ENCODE assay signal across 27 cellular contexts in genomic region chr4:140361099-140361498, GRCh38.
"Had no signal": no experiment of that assay in that cellular context is flagged by ENCODE, and none has a peak within 500 bp of the region (broad histone marks: within the 10 kb centered on the region; RNA-seq: fewer than 3 reads in every experiment).

No MANE protein-coding gene starts in this region.

- H3K27me3 ChIP-seq: stomach, testis, thyroid gland, transverse colon, upper lobe of left lung, upper lobe of right lung, uterus, vagina had no signal

- H3K27ac ChIP-seq: stomach, suprapubic skin, testis, thoracic aorta, thyroid gland, tibial artery, tibial nerve, transverse colon, upper lobe of left lung, upper lobe of right lung, uterus, vagina had no signal

- H3K4me1 ChIP-seq: testis, thyroid gland, tibial artery, tibial nerve, upper lobe of right lung, uterus, vagina had no signal

- H3K9me3 ChIP-seq: stomach, suprapubic skin, testis, thoracic aorta, thyroid gland, tibial artery, tibial nerve, transverse colon, upper lobe of left lung, upper lobe of right lung, uterus, vagina had no signal

- FAIRE-seq: urothelium cell line had no signal

- DNase-seq: stimulated activated CD4-positive, alpha-beta T cell treated with anti-CD3 and anti-CD28 coated beads, Interleukin-2, amount 100 ng/mL, for 48 hours; stimulated activated CD4-positive, alpha-beta T cell treated with anti-CD3 and anti-CD28 coated beads, Interleukin-4, amount 100 ng/mL, for 1 hour; stimulated activated CD4-positive, alpha-beta T cell treated with anti-CD3 and anti-CD28 coated beads, Interleukin-4, amount 100 ng/mL, for 24 hours; stimulated activated CD4-positive, alpha-beta T cell treated with anti-CD3 and anti-CD28 coated beads, Interleukin-4, amount 100 ng/mL, for 4 hours; stimulated activated CD8-positive, alpha-beta memory T cell treated with anti-CD3 and anti-CD28 coated beads, Interleukin-4, amount 100 ng/mL, for 48 hours; stimulated activated naive B cell treated with anti-CD40 and anti-IgM and Interleukin-4, amounts not matched to agents 10 μg/mL and 1 μg/mL and 100 μg/mL, for 72 hours; stimulated activated naive CD4-positive, alpha-beta T cell; stimulated activated naive CD4-positive, alpha-beta T cell treated with Interleukin-2 at 50 U/mL for 16 hours; stimulated activated naive CD8-positive, alpha-beta T cell treated with anti-CD3 and anti-CD28 coated beads, Interleukin-15, amount 100 ng/mL, for 72 hours; stimulated activated naive CD8-positive, alpha-beta T cell treated with anti-CD3 and anti-CD28 coated beads, Interleukin-15, Interleukin-2, amounts not matched to agents 100 U/mL and 50 U/mL, for 24 hours; stomach; substantia nigra; testis; thyroid gland; tibial artery; transverse colon; trophoblast cell; upper lobe of left lung; upper lobe of right lung; uterus had no signal

- ATAC-seq: stimulated activated effector memory CD8-positive, alpha-beta T cell treated with anti-CD3 and anti-CD28 coated beads, Interleukin-12 subunit alpha, Interleukin-12 subunit beta, amount 100 ng/mL, for 72 hours; stimulated activated memory B cell treated with anti-CD40 and anti-IgM and Interleukin-4, amounts not matched to agents 10 μg/mL and 1 μg/mL and 100 μg/mL, for 72 hours; stimulated activated naive B cell treated with anti-CD40 and anti-IgM and Interleukin-4, amounts not matched to agents 10 μg/mL and 1 μg/mL and 100 μg/mL, for 72 hours; stimulated activated naive CD8-positive, alpha-beta T cell treated with anti-CD3 and anti-CD28 coated beads, Interleukin-15, amount 100 ng/mL, for 72 hours; stimulated activated naive CD8-positive, alpha-beta T cell treated with anti-CD3 and anti-CD28 coated beads, Interleukin-15, Interleukin-2, amounts not matched to agents 100 U/mL and 50 U/mL, for 24 hours; upper lobe of right lung had no signal

- H3K4me3 ChIP-seq: stomach, suprapubic skin, testis, thoracic aorta, thyroid gland, tibial artery, tibial nerve, transverse colon, upper lobe of left lung, upper lobe of right lung, uterus, vagina had no signal

- H3K36me3 ChIP-seq: stomach, suprapubic skin, thoracic aorta, thyroid gland, tibial artery, tibial nerve, transverse colon, upper lobe of left lung, upper lobe of right lung, uterus, vagina had no signal
